Comparison of ENCODE assay signal across 9 cellular contexts in the genomic region with DNA sequence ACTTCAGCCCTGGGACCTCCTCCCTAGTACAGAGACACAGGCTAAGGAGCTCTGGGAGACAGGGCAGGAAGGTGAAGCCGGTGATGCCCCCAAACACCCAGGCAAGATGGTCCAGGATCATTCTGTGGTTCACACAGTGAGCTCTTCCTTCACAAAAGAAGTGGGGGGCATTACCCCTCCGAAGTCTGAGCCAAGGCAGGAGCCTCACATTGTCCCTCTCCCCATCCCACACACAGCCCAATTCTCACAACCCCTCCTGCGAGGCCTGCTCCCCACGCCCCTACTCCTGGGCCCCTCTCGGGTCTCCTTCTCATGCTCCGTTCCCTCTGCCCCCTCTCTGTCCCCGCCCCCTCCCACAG. TPM values are rescaled to one million over a fixed set of nuclear protein-coding genes. Genes with fewer than 3 reads are reported as not detected.
A peak's percentile ranks its signal among the peaks of the same experiment; 100 is the strongest.
DNase-seq lines count a peak whose midpoint lies in the region; ATAC-seq and TF ChIP-seq lines count a peak whose summit lies in the region.
"Had no signal": no experiment of that assay in that cellular context is flagged by ENCODE, and none has a peak within 500 bp of the region (broad histone marks: within the 10 kb centered on the region; RNA-seq: fewer than 3 reads in every experiment).

No MANE protein-coding gene starts in this region.

- peaks cover 72 to 80% of the 10 kb centered on the region in 2 donors for H3K4me1 Mint-ChIP-seq in natural killer cell treated with Interleukin-12 subunit alpha and Interleukin-12 subunit beta and Interleukin-15 and Interleukin-18, amount 100 ng/mL, for 72 hours (ENCODE audit: low read depth in 2 of 2)

- H3K27me3 ChIP-seq in right atrium auricular region: no peaks in the 10 kb centered on the region
- H3K27me3 ChIP-seq in breast epithelium: no peaks in the 10 kb centered on the region

- H3K4me3 ChIP-seq in right atrium auricular region (peak overlapping the region; percentile 20 to 35), breast epithelium (peak overlapping the region; percentile 1 to 52 (median 1)), foreskin fibroblast (ENCODE audit: low read depth in 1 of 2, low read length in 2 of 2) (no peak overlapping the region)

- H3K9me3 Mint-ChIP-seq in natural killer cell treated with Interleukin-12 subunit alpha and Interleukin-12 subunit beta and Interleukin-15 and Interleukin-18, amount 100 ng/mL, for 72 hours: no peaks in the 10 kb centered on the region

- DNase-seq in right atrium auricular region (ENCODE audit: low spot score): no peak
- no peak for DNase-seq in left ventricle myocardium superior
- no peak for DNase-seq in breast epithelium (ENCODE audit: low spot score in 2 of 2)
- DNase-seq in natural killer cell treated with Interleukin-12 subunit alpha and Interleukin-12 subunit beta and Interleukin-15 and Interleukin-18, amount 100 ng/mL, for 72 hours (ENCODE audit: low spot score): no peak
- no peak for DNase-seq in foreskin fibroblast
- no peak for DNase-seq in NCI-H510A (lab: John Stamatoyannopoulos, UW)
- DNase-seq in HCEC 1CT: no peak
- DNase-seq: DMS79 had no signal

- TF ChIP-seq CTCF in right atrium auricular region (IDR thresholded peaks at IDR 0.05) (no peak), breast epithelium (IDR thresholded peaks at IDR 0.05) (no peak), foreskin fibroblast (IDR thresholded peaks at IDR 0.05; ENCODE audit: low read depth, low read length) (no peak)

- H3K27ac Mint-ChIP-seq in natural killer cell treated with Interleukin-12 subunit alpha and Interleukin-12 subunit beta and Interleukin-15 and Interleukin-18, amount 100 ng/mL, for 72 hours: peak overlapping the region; percentile 91 to 98

- H3K9me3 ChIP-seq in right atrium auricular region (no peaks in the 10 kb centered on the region), breast epithelium (no peaks in the 10 kb centered on the region)

- H3K4me3 Mint-ChIP-seq in natural killer cell treated with Interleukin-12 subunit alpha and Interleukin-12 subunit beta and Interleukin-15 and Interleukin-18, amount 100 ng/mL, for 72 hours: peak overlapping the region; percentile 81

- H3K36me3 Mint-ChIP-seq in natural killer cell treated with Interleukin-12 subunit alpha and Interleukin-12 subunit beta and Interleukin-15 and Interleukin-18, amount 100 ng/mL, for 72 hours: peaks cover 5% of the 10 kb centered on the region

- intact Hi-C loops in left ventricle myocardium superior (cut with micrococcal nuclease): no loop called here
- intact Hi-C loops in breast epithelium (cut with DNase I; ENCODE audit: low total_unique reads): loop anchor here (10.0 kb wide), 1 partner anchor 175 kb away; no protein-coding TSS in a partner anchor

- no peak for ATAC-seq in left ventricle myocardium superior
- no peak for ATAC-seq in natural killer cell treated with Interleukin-12 subunit alpha and Interleukin-12 subunit beta and Interleukin-15 and Interleukin-18, amount 100 ng/mL, for 72 hours
- ATAC-seq in HG02623 (IDR thresholded peaks at IDR 0.05; ENCODE audit: unreplicated experiment): no peak

- H3K36me3 ChIP-seq in right atrium auricular region (peaks cover 7% of the 10 kb centered on the region), breast epithelium (no peaks in the 10 kb centered on the region)

- no peaks in the 10 kb centered on the region for H3K27me3 Mint-ChIP-seq in natural killer cell treated with Interleukin-12 subunit alpha and Interleukin-12 subunit beta and Interleukin-15 and Interleukin-18, amount 100 ng/mL, for 72 hours

- H3K4me1 ChIP-seq in right atrium auricular region (peaks cover 15 to 97% of the 10 kb centered on the region in 2 donors), breast epithelium (peaks cover 43 to 51% of the 10 kb centered on the region in 2 donors)

- TF ChIP-seq POLR2A in breast epithelium (IDR thresholded peaks at IDR 0.05): no peak

- H3K27ac ChIP-seq in right atrium auricular region: peak overlapping the region; percentile 97 to 100
- H3K27ac ChIP-seq in breast epithelium: peak overlapping the region; percentile 68 to 87

RNA-seq across cellular contexts. Expression of gene MEF2D, which starts 10.7 kb away (rescaled TPM):
- total RNA-seq in right atrium auricular region (100 to 1,000 TPM in 1 of 2 donors, 10 to 100 TPM in 1; 80.1 to 104 TPM), left ventricle myocardium superior (116 TPM), breast epithelium (10 to 100 TPM; 25.8 to 34.9 (median 32.1) TPM)
- 10 to 100 TPM; 48.1 to 62.2 TPM for total RNA-seq in natural killer cell treated with Interleukin-12 subunit alpha and Interleukin-12 subunit beta and Interleukin-15 and Interleukin-18, amount 100 ng/mL, for 72 hours

Comparison
In these comparisons a context has a peak if more than half of its experiments do, and no peak if none do; other contexts are left out.
1. H3K4me3 ChIP-seq: peak in right atrium auricular region (2 of 2) and breast epithelium (3 of 3); none in foreskin fibroblast (0 of 2).